1 cellular context compared by ENCODE assay signal in the genomic region with DNA sequence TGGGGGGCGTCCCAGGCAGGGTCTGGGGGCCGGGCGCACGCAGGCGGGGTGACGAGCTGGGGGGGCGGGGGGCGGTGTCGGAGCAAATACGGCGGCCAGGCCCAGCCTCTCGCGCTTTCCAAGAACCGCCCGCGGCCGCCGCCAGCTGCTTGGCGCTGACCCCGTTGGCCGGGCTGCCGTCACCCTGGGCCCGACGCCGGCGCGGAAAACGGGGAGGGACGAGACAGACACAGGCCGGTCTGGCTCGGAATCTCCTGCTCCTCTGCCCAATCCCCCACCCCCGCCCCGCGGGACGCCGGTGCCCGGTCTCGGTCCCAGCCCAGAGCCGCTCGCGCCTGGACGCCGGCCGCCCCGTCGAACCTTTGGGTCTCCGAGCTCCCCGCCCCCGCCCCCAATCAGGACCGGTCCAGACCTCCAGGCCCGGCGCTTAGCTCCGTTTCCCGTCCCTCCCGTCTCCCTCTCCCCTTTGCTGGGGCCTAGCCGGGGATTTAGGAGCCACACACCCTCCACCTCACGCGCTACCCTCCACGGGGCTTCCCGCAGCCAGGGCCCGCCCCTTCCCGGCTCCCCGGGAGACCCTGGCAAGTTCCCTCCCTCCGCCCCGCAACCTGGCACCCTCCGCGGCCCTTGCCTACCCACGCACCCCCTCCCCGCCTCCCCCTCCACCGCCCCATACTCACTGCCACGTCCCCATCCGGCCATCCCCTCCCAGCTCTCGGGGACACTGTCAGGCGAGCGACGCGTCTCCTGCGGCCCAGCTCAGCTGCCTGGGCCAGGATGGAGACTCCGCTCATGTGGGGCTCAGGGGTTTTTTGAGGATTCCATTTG.
TF ChIP-seq lines count a peak whose summit lies in the region.

No MANE protein-coding gene starts in this region.

TF ChIP-seq in GM12878, 131 proteins besides CTCF, POLR2A, EP300 and RAD21:
- TF ChIP-seq SMARCA5 (IDR thresholded peaks at IDR 0.05) (no peak), ZNF24 (IDR thresholded peaks at IDR 0.05) (no peak), YY1 (IDR thresholded peaks at IDR 0.05; ENCODE audit: low read depth, low read length) (no peak), TBL1XR1 (IDR thresholded peaks at IDR 0.05; ENCODE audit: low read depth, low read length) (no peak), CHD1 (IDR thresholded peaks at IDR 0.05; ENCODE audit: low read depth, low read length) (no peak), KDM1A (IDR thresholded peaks at IDR 0.05; ENCODE audit: borderline replicate concordance) (no peak), RUNX3 (IDR thresholded peaks at IDR 0.05; ENCODE audit: low read length) (no peak), PML (IDR thresholded peaks at IDR 0.05; ENCODE audit: low read length) (no peak), SREBF2 (IDR thresholded peaks at IDR 0.05; ENCODE audit: low read length) (no peak), NBN (IDR thresholded peaks at IDR 0.05) (no peak)
- TF ChIP-seq, protein P1, sequence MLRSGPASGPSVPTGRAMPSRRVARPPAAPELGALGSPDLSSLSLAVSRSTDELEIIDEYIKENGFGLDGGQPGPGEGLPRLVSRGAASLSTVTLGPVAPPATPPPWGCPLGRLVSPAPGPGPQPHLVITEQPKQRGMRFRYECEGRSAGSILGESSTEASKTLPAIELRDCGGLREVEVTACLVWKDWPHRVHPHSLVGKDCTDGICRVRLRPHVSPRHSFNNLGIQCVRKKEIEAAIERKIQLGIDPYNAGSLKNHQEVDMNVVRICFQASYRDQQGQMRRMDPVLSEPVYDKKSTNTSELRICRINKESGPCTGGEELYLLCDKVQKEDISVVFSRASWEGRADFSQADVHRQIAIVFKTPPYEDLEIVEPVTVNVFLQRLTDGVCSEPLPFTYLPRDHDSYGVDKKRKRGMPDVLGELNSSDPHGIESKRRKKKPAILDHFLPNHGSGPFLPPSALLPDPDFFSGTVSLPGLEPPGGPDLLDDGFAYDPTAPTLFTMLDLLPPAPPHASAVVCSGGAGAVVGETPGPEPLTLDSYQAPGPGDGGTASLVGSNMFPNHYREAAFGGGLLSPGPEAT (IDR thresholded peaks at IDR 0.05; ENCODE audit: low read depth): no peak
